2 cellular contexts compared by ENCODE assay signal in the genomic region with DNA sequence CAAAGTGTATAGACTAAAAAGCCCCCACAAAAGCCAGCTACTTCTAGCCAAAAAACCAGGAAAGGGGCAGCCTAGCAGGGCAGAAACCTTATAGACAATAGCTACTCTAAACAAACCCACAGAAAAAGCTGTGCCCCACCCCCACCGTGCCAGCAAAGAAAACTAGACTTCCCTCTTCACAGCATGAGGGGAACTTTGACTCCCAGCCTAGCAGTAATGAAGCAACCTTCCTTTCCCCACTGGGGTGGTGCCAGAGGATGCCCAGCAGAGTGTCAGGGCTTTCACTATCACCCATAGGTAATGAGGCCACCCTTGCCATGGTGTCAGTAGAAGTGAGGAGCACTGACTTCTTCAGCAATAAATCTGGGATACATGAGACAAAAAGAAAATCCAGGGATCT.
TF ChIP-seq lines count a peak whose summit lies in the region.

No MANE protein-coding gene starts in this region.

TF ChIP-seq in A549, 52 proteins besides CTCF, POLR2A, EP300 and RAD21 (continued from another document):
- TF ChIP-seq, protein P1, sequence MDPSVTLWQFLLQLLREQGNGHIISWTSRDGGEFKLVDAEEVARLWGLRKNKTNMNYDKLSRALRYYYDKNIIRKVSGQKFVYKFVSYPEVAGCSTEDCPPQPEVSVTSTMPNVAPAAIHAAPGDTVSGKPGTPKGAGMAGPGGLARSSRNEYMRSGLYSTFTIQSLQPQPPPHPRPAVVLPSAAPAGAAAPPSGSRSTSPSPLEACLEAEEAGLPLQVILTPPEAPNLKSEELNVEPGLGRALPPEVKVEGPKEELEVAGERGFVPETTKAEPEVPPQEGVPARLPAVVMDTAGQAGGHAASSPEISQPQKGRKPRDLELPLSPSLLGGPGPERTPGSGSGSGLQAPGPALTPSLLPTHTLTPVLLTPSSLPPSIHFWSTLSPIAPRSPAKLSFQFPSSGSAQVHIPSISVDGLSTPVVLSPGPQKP (IDR thresholded peaks at IDR 0.05; ENCODE audit: low read depth, low read length) = no peak
- TF ChIP-seq FOSL2 (IDR thresholded peaks at IDR 0.05) (no peak), FOSL2 (CRISPR knock-in tag; IDR thresholded peaks at IDR 0.05) (no peak), HOXB5 (CRISPR knock-in tag; IDR thresholded peaks at IDR 0.05) (no peak), SREBF2 (IDR thresholded peaks at IDR 0.05) (no peak), TFCP2L1 (CRISPR knock-in tag; IDR thresholded peaks at IDR 0.05) (no peak), CHD4 (IDR thresholded peaks at IDR 0.05; ENCODE audit: borderline replicate concordance) (no peak), TP53 (CRISPR knock-in tag; IDR thresholded peaks at IDR 0.05) (no peak), FOSB (CRISPR knock-in tag; IDR thresholded peaks at IDR 0.05) (no peak), KDM1A (IDR thresholded peaks at IDR 0.05; ENCODE audit: low read depth) (no peak), MYC (IDR thresholded peaks at IDR 0.05; ENCODE audit: borderline replicate concordance, low read length) (no peak), CBX8 (IDR thresholded peaks at IDR 0.05) (no peak)
- TF ChIP-seq, protein P2, sequence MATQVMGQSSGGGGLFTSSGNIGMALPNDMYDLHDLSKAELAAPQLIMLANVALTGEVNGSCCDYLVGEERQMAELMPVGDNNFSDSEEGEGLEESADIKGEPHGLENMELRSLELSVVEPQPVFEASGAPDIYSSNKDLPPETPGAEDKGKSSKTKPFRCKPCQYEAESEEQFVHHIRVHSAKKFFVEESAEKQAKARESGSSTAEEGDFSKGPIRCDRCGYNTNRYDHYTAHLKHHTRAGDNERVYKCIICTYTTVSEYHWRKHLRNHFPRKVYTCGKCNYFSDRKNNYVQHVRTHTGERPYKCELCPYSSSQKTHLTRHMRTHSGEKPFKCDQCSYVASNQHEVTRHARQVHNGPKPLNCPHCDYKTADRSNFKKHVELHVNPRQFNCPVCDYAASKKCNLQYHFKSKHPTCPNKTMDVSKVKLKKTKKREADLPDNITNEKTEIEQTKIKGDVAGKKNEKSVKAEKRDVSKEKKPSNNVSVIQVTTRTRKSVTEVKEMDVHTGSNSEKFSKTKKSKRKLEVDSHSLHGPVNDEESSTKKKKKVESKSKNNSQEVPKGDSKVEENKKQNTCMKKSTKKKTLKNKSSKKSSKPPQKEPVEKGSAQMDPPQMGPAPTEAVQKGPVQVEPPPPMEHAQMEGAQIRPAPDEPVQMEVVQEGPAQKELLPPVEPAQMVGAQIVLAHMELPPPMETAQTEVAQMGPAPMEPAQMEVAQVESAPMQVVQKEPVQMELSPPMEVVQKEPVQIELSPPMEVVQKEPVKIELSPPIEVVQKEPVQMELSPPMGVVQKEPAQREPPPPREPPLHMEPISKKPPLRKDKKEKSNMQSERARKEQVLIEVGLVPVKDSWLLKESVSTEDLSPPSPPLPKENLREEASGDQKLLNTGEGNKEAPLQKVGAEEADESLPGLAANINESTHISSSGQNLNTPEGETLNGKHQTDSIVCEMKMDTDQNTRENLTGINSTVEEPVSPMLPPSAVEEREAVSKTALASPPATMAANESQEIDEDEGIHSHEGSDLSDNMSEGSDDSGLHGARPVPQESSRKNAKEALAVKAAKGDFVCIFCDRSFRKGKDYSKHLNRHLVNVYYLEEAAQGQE (IDR thresholded peaks at IDR 0.05) = no peak
TF ChIP-seq in A549: peak in this region for 0.

TF ChIP-seq in GM12878, 131 proteins besides CTCF, POLR2A, EP300 and RAD21 (continued from another document):
- TF ChIP-seq BMI1 (IDR thresholded peaks at IDR 0.05; ENCODE audit: borderline replicate concordance) (no peak), RBBP5 (conservative IDR thresholded peaks at IDR 0.05) (no peak)
- TF ChIP-seq, protein P3, sequence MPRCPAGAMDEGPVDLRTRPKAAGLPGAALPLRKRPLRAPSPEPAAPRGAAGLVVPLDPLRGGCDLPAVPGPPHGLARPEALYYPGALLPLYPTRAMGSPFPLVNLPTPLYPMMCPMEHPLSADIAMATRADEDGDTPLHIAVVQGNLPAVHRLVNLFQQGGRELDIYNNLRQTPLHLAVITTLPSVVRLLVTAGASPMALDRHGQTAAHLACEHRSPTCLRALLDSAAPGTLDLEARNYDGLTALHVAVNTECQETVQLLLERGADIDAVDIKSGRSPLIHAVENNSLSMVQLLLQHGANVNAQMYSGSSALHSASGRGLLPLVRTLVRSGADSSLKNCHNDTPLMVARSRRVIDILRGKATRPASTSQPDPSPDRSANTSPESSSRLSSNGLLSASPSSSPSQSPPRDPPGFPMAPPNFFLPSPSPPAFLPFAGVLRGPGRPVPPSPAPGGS (IDR thresholded peaks at IDR 0.05; ENCODE audit: borderline replicate concordance, insufficient read depth, low read depth, low read length, poor library complexity, severe bottlenecking) = no peak
- TF ChIP-seq, protein P4, sequence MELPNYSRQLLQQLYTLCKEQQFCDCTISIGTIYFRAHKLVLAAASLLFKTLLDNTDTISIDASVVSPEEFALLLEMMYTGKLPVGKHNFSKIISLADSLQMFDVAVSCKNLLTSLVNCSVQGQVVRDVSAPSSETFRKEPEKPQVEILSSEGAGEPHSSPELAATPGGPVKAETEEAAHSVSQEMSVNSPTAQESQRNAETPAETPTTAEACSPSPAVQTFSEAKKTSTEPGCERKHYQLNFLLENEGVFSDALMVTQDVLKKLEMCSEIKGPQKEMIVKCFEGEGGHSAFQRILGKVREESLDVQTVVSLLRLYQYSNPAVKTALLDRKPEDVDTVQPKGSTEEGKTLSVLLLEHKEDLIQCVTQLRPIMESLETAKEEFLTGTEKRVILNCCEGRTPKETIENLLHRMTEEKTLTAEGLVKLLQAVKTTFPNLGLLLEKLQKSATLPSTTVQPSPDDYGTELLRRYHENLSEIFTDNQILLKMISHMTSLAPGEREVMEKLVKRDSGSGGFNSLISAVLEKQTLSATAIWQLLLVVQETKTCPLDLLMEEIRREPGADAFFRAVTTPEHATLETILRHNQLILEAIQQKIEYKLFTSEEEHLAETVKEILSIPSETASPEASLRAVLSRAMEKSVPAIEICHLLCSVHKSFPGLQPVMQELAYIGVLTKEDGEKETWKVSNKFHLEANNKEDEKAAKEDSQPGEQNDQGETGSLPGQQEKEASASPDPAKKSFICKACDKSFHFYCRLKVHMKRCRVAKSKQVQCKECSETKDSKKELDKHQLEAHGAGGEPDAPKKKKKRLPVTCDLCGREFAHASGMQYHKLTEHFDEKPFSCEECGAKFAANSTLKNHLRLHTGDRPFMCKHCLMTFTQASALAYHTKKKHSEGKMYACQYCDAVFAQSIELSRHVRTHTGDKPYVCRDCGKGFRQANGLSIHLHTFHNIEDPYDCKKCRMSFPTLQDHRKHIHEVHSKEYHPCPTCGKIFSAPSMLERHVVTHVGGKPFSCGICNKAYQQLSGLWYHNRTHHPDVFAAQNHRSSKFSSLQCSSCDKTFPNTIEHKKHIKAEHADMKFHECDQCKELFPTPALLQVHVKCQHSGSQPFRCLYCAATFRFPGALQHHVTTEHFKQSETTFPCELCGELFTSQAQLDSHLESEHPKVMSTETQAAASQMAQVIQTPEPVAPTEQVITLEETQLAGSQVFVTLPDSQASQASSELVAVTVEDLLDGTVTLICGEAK (IDR thresholded peaks at IDR 0.05; ENCODE audit: borderline replicate concordance) = no peak
- TF ChIP-seq, protein P5, sequence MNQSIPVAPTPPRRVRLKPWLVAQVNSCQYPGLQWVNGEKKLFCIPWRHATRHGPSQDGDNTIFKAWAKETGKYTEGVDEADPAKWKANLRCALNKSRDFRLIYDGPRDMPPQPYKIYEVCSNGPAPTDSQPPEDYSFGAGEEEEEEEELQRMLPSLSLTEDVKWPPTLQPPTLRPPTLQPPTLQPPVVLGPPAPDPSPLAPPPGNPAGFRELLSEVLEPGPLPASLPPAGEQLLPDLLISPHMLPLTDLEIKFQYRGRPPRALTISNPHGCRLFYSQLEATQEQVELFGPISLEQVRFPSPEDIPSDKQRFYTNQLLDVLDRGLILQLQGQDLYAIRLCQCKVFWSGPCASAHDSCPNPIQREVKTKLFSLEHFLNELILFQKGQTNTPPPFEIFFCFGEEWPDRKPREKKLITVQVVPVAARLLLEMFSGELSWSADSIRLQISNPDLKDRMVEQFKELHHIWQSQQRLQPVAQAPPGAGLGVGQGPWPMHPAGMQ (IDR thresholded peaks at IDR 0.05; ENCODE audit: borderline replicate concordance) = no peak
